Comparison of ENCODE assay signal across 11 cellular contexts in genomic region chr19:58356971-58357797, GRCh38. TPM values are rescaled to one million over a fixed set of nuclear protein-coding genes. Genes with fewer than 3 reads are reported as not detected.
DNase-seq lines count a peak whose midpoint lies in the region; ATAC-seq, FAIRE-seq and TF ChIP-seq lines count a peak whose summit lies in the region.
"Had no signal": no experiment of that assay in that cellular context is flagged by ENCODE, and none has a peak within 500 bp of the region (broad histone marks: within the 10 kb centered on the region; RNA-seq: fewer than 3 reads in every experiment).

No MANE protein-coding gene starts in this region.

- ATAC-seq in activated B cell treated with CpG ODN at 0.5 μM for 24 hours (ENCODE audit: low read depth) (no peak), Right ventricle myocardium superior (ENCODE audit: poor library complexity) (peak; percentile 4), HG03196 (IDR thresholded peaks at IDR 0.05; ENCODE audit: unreplicated experiment) (no peak)

- CTCF ChIA-PET in activated B cell treated with CpG ODN at 0.5 μM for 24 hours (lab: Charles Lee), result no interaction called here

- peaks cover 24% of the 10 kb centered on the region for H3K4me1 Mint-ChIP-seq in activated B cell treated with CpG ODN at 0.5 μM for 24 hours

- no peaks in the 10 kb centered on the region for H3K9me3 ChIP-seq in small intestine (ENCODE audit: control insufficient read depth, low read depth)

- POLR2A ChIA-PET in activated B cell treated with CpG ODN at 0.5 μM for 24 hours (lab: Charles Lee), result interaction anchor here (1.2 to 1.8 kb wide), 3 partner anchors 10 to 30 kb away, joined by 3 to 14 read pairs (median 6); partner anchors contain the start of gene ZSCAN22

- peaks cover 0 to 4% of the 10 kb centered on the region in 2 donors for H3K4me1 ChIP-seq in small intestine (ENCODE audit: control insufficient read depth in 2 of 2, insufficient read depth in 1 of 2, low read depth in 1 of 2, low read length in 1 of 2)

- H3K4me3 ChIP-seq in small intestine (ENCODE audit: low read depth in 1 of 2, low read length in 2 of 2), result peak overlapping the region; percentile 10 to 28

- DNase-seq in EH (ENCODE audit: low read depth) (peak; percentile 45), activated B cell treated with CpG ODN at 0.5 μM for 24 hours (no peak), Right ventricle myocardium superior (no peak), small intestine (no peak), dedifferentiated amniotic fluid mesenchymal stem cell (ENCODE audit: extremely low spot score) (no peak), HCEC 1CT (no peak)
- DNase-seq: activated gamma-delta T cell, NCI-H1105 had no signal

- H3K27me3 Mint-ChIP-seq in activated B cell treated with CpG ODN at 0.5 μM for 24 hours, result peaks cover 2% of the 10 kb centered on the region

- TF ChIP-seq CTCF in activated B cell treated with CpG ODN at 0.5 μM for 24 hours (IDR thresholded peaks at IDR 0.05), result no peak

- no peak for FAIRE-seq in small intestine (lab: Jason Lieb, UNC)
- FAIRE-seq: G401.6 had no signal

- WGBS in small intestine, 3 donors, result 33 to 71% (median 60%) methylated on average over 57 to 59 of the region's 59 CpGs

- H3K4me3 Mint-ChIP-seq in activated B cell treated with CpG ODN at 0.5 μM for 24 hours, result peak overlapping the region; percentile 44

- no peaks in the 10 kb centered on the region for H3K27me3 ChIP-seq in small intestine (ENCODE audit: control insufficient read depth in 2 of 2, insufficient read depth in 2 of 2, low read length in 2 of 2)

- intact Hi-C loops in activated B cell treated with CpG ODN at 0.5 μM for 24 hours (cut with micrococcal nuclease) (no loop called here), Right ventricle myocardium superior (cut with DNase I) (no loop called here)

- H3K9me3 Mint-ChIP-seq in activated B cell treated with CpG ODN at 0.5 μM for 24 hours, result no peaks in the 10 kb centered on the region

- no peak overlapping the region for H3K27ac ChIP-seq in small intestine (ENCODE audit: low read depth in 1 of 2, low read length in 1 of 2)
- H3K27ac ChIP-seq: epithelial cell of prostate had no signal

- no peak overlapping the region for H3K27ac Mint-ChIP-seq in activated B cell treated with CpG ODN at 0.5 μM for 24 hours

- no peaks in the 10 kb centered on the region for H3K36me3 ChIP-seq in small intestine (ENCODE audit: control insufficient read depth in 2 of 2, insufficient read depth in 2 of 2, low read length in 2 of 2)

- H3K36me3 Mint-ChIP-seq in activated B cell treated with CpG ODN at 0.5 μM for 24 hours (ENCODE audit: low read depth), result peaks cover 4% of the 10 kb centered on the region

RNA-seq across cellular contexts. Expression of gene A1BG, which starts 3.9 kb away (rescaled TPM):
- total RNA-seq in activated B cell treated with CpG ODN at 0.5 μM for 24 hours (21.8 and 26.8 TPM in 2 replicates), Right ventricle myocardium superior (4.1 TPM)
- 10 to 100 TPM in 1 of 3 donors, 1 to 10 TPM in 1, not detected in 1; 9.3 to 45.9 TPM for polyA plus RNA-seq in small intestine

RNA-seq across cellular contexts. Expression of gene ZNF497, which starts 5.4 kb away (rescaled TPM):
- total RNA-seq in activated B cell treated with CpG ODN at 0.5 μM for 24 hours (1.7 and 2.1 TPM in 2 replicates), Right ventricle myocardium superior (0.30 TPM)
- polyA plus RNA-seq in small intestine, result under 1 TPM in 2 of 3 donors, not detected in 1; 0.22 to 0.82 TPM

RNA-seq across cellular contexts. Expression of gene ZNF837, which starts 23.6 kb away (rescaled TPM):
- total RNA-seq in activated B cell treated with CpG ODN at 0.5 μM for 24 hours, result 3.1 and 3.5 TPM in 2 replicates
- 0.13 TPM for total RNA-seq in Right ventricle myocardium superior
- polyA plus RNA-seq in small intestine, result 1 to 10 TPM; 2.9 to 4.3 (median 3.4) TPM

RNA-seq across cellular contexts. Expression of gene RPS5, which starts 29.9 kb away (rescaled TPM):
- 1,982 and 2,193 TPM in 2 replicates for total RNA-seq in activated B cell treated with CpG ODN at 0.5 μM for 24 hours
- 481 TPM for total RNA-seq in Right ventricle myocardium superior
- 1,000 to 10,000 TPM in 2 of 3 donors, 100 to 1,000 TPM in 1; 863 to 1,751 (median 1,463) TPM for polyA plus RNA-seq in small intestine

RNA-seq across cellular contexts. Expression of gene ZSCAN22, which starts 30.4 kb away (rescaled TPM):
- total RNA-seq in activated B cell treated with CpG ODN at 0.5 μM for 24 hours (4.7 and 4.8 TPM in 2 replicates), Right ventricle myocardium superior (1.7 TPM)
- 1 to 10 TPM in 1 of 3 donors, under 1 TPM in 2; 0.67 to 1.1 (median 0.97) TPM for polyA plus RNA-seq in small intestine
